ENCODE assay signal across 2 cellular contexts in genomic region chr10:103985726-103986125, GRCh38.
A peak's percentile ranks its signal among the peaks of the same experiment; 100 is the strongest.
TF ChIP-seq lines count a peak whose summit lies in the region.

No MANE protein-coding gene starts in this region.

TF ChIP-seq in IMR-90, 13 proteins besides CTCF, POLR2A, EP300 and RAD21:
- peak; percentile 22; the same call in 1 of the 2 replicates for TF ChIP-seq FOS (IDR thresholded peaks at IDR 0.05; ENCODE audit: low read depth, low read length)
- TF ChIP-seq RFX5 (IDR thresholded peaks at IDR 0.05; ENCODE audit: low read depth, low read length): no peak
TF ChIP-seq in IMR-90: peak in this region for 1.

TF ChIP-seq in endothelial cell of umbilical vein, 7 proteins besides CTCF, POLR2A, EP300 and RAD21:
- no peak for TF ChIP-seq JUN (IDR thresholded peaks at IDR 0.05; ENCODE audit: borderline replicate concordance, insufficient read depth, insufficient read length, low read depth)
- TF ChIP-seq POLR2AphosphoS5 (IDR thresholded peaks at IDR 0.05; ENCODE audit: insufficient read depth, low read depth, low read length): no peak
- no peak for TF ChIP-seq MAX (IDR thresholded peaks at IDR 0.05; ENCODE audit: insufficient read depth, insufficient read length)
- TF ChIP-seq FOS (IDR thresholded peaks at IDR 0.05; ENCODE audit: borderline replicate concordance, insufficient read depth, low read length): peak; percentile 25
- TF ChIP-seq EZH2 (IDR thresholded peaks at IDR 0.05; ENCODE audit: borderline replicate concordance, low read depth, low read length, severe bottlenecking): no peak
- TF ChIP-seq GATA2 (IDR thresholded peaks at IDR 0.05; ENCODE audit: insufficient read depth, insufficient read length, low read depth, low read length): no peak
- TF ChIP-seq MYC (IDR thresholded peaks at IDR 0.05; ENCODE audit: low read depth, low read length): no peak
TF ChIP-seq in endothelial cell of umbilical vein: peak in this region for 1.
